9 cellular contexts compared by ENCODE assay signal in genomic region chr4:138943893-138944292, GRCh38.
"Had no signal": no experiment of that assay in that cellular context is flagged by ENCODE, and none has a peak within 500 bp of the region (broad histone marks: within the 10 kb centered on the region; RNA-seq: fewer than 3 reads in every experiment).

No MANE protein-coding gene starts in this region.

- H3K27ac ChIP-seq: GM23248, HL-60 had no signal

- DNase-seq: GM23248, GOT3, H7, HFFc6, KBM-7 had no signal

- H3K9ac ChIP-seq: GM23248 had no signal

- ATAC-seq: HCT116, HepG2 had no signal

- H3K36me3 ChIP-seq: HAP-1 had no signal

- H3K9me3 ChIP-seq: HAP-1 had no signal

- H3K4me3 ChIP-seq: GM23248, HAP-1 had no signal

- H2AFZ ChIP-seq: GM23248 had no signal
